10 cellular contexts compared by ENCODE assay signal in the genomic region with DNA sequence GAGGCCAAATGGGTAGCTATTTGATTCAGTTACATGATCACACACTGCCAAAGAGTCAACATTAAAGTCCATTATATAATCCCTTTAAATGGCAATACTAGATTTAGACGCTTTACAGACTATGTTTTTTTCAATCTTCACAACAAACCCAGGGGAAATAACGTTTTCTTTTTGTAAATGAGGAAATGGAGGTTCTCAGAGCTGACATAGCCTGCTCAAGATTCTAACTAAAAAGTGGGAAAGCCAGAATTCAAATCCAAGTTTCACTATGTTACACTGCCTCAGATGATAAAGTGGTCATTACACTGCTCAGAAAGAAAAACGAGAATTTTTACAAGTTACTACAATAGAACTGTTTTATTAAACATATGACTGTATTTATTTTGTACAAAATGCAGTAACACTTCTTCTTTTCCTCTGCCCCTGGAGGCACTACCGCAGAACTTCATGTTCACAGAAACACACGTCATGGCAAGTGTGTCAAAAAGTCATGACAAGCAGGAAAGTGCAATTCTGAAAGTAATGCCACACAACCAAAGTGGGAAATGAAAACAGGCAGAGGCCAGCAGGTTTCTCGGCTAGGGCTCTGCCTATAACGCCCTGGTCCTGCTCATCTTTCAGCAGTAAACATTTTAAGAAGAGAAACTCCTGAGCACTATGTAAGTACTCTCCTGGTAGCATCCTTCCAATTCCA.
DNase-seq lines count a peak whose midpoint lies in the region; ATAC-seq and FAIRE-seq lines count a peak whose summit lies in the region.
"Had no signal": no experiment of that assay in that cellular context is flagged by ENCODE, and none has a peak within 500 bp of the region (broad histone marks: within the 10 kb centered on the region; RNA-seq: fewer than 3 reads in every experiment).

No MANE protein-coding gene starts in this region.

- DNase-seq in RCC 7860 (ENCODE audit: low spot score), result no peak
- DNase-seq in DMS153 treated with DMSO at 0.1 percent for 48 hours (lab: John Stamatoyannopoulos, UW; ENCODE audit: unreplicated experiment), result no peak
- no peak for DNase-seq in cortex of kidney (lab: John Stamatoyannopoulos, UW)

- peak overlapping the region in 1 of 10 experiments; percentile 29; a peak in 2 of 20 replicates for H3K4me3 ChIP-seq in BLaER1 treated with 17β-estradiol and CSF1 and Interleukin-3, amounts not matched to agents 10 nM and 100 nM
- H3K4me3 ChIP-seq: cardiac muscle cell had no signal

- H3K4me2 ChIP-seq in BLaER1 treated with 17β-estradiol and CSF1 and Interleukin-3, amounts not matched to agents 10 nM and 100 nM, result peak overlapping the region; percentile 10 to 100 (median 90); a peak in 21 of 22 replicates

- H3K36me3 Mint-ChIP-seq in T-helper 1 cell treated with Interleukin-12 subunit alpha and Interleukin-12 subunit beta and Interleukin-4 antibody, amounts not matched to agents 30 μg/mL and 1 μg/mL, for 36 hours (ENCODE audit: low read depth), result peaks cover 72% of the 10 kb centered on the region

- H3K4me3 Mint-ChIP-seq in T-helper 1 cell treated with Interleukin-12 subunit alpha and Interleukin-12 subunit beta and Interleukin-4 antibody, amounts not matched to agents 30 μg/mL and 1 μg/mL, for 36 hours, result peak overlapping the region; percentile 62
- H3K4me3 Mint-ChIP-seq: neural crest cell had no signal

- H3K9me3 Mint-ChIP-seq in T-helper 1 cell treated with Interleukin-12 subunit alpha and Interleukin-12 subunit beta and Interleukin-4 antibody, amounts not matched to agents 30 μg/mL and 1 μg/mL, for 36 hours, result no peaks in the 10 kb centered on the region
- H3K9me3 Mint-ChIP-seq: neural crest cell had no signal

- peaks cover 0 to 49% (median 0%) of the 10 kb centered on the region in 11 experiments; a peak in 2 of 22 replicates for H4K20me1 ChIP-seq in BLaER1 treated with 17β-estradiol and CSF1 and Interleukin-3, amounts not matched to agents 10 nM and 100 nM

- peaks cover 0 to 3% (median 0%) of the 10 kb centered on the region in 11 experiments; a peak in 6 of 22 replicates for H3K9me3 ChIP-seq in BLaER1 treated with 17β-estradiol and CSF1 and Interleukin-3, amounts not matched to agents 10 nM and 100 nM (replicated peaks in 1 of 11)

- H3K4me1 ChIP-seq in BLaER1 treated with 17β-estradiol and CSF1 and Interleukin-3, amounts not matched to agents 10 nM and 100 nM, result peaks cover 50 to 87% (median 71%) of the 10 kb centered on the region in 10 experiments

- H3K4me1 Mint-ChIP-seq in T-helper 1 cell treated with Interleukin-12 subunit alpha and Interleukin-12 subunit beta and Interleukin-4 antibody, amounts not matched to agents 30 μg/mL and 1 μg/mL, for 36 hours (ENCODE audit: low read depth), result peaks cover 56% of the 10 kb centered on the region

- H3K27ac ChIP-seq in BLaER1 treated with 17β-estradiol and CSF1 and Interleukin-3, amounts not matched to agents 10 nM and 100 nM, result peak overlapping the region; percentile 66 to 98 (median 92)
- peak overlapping the region; percentile 60 for H3K27ac ChIP-seq in layer of hippocampus (ENCODE audit: low read depth, low read length)
- H3K27ac ChIP-seq: cardiac muscle cell had no signal

- H3K9ac ChIP-seq in BLaER1 treated with 17β-estradiol and CSF1 and Interleukin-3, amounts not matched to agents 10 nM and 100 nM, result peak overlapping the region; percentile 16 to 99 (median 68); a peak in 21 of 22 replicates

- H3K27ac Mint-ChIP-seq in T-helper 1 cell treated with Interleukin-12 subunit alpha and Interleukin-12 subunit beta and Interleukin-4 antibody, amounts not matched to agents 30 μg/mL and 1 μg/mL, for 36 hours, result peak overlapping the region; percentile 95

- no peak for FAIRE-seq in RCC 7860 (lab: Jason Lieb, UNC)

- no peaks in the 10 kb centered on the region for H3K27me3 Mint-ChIP-seq in T-helper 1 cell treated with Interleukin-12 subunit alpha and Interleukin-12 subunit beta and Interleukin-4 antibody, amounts not matched to agents 30 μg/mL and 1 μg/mL, for 36 hours (ENCODE audit: low read depth)

- H3K27me3 ChIP-seq in BLaER1 treated with 17β-estradiol and CSF1 and Interleukin-3, amounts not matched to agents 10 nM and 100 nM, result no peaks in the 10 kb centered on the region
- H3K27me3 ChIP-seq in layer of hippocampus (ENCODE audit: control insufficient read depth, insufficient read depth, low read length), result no peaks in the 10 kb centered on the region
- H3K27me3 ChIP-seq: cardiac muscle cell had no signal

- peaks cover 75 to 95% (median 89%) of the 10 kb centered on the region in 11 experiments for H3K36me3 ChIP-seq in BLaER1 treated with 17β-estradiol and CSF1 and Interleukin-3, amounts not matched to agents 10 nM and 100 nM

- ATAC-seq in GM21360 (IDR thresholded peaks at IDR 0.05; ENCODE audit: unreplicated experiment) (peak; percentile 39), HG03045 (IDR thresholded peaks at IDR 0.05; ENCODE audit: unreplicated experiment) (no peak)
